Comparison of ENCODE assay signal across 21 cellular contexts in genomic region chr4:61580721-61581377, GRCh38.
"Had no signal": no experiment of that assay in that cellular context is flagged by ENCODE, and none has a peak within 500 bp of the region (broad histone marks: within the 10 kb centered on the region; RNA-seq: fewer than 3 reads in every experiment).

No MANE protein-coding gene starts in this region.

- DNase-seq: activated CD4-positive, alpha-beta T cell treated with anti-CD3 and anti-CD28 coated beads, Interleukin-2, amount 10 ng/mL, durations not matched to agents 24 days and 14 days; activated CD8-positive, alpha-beta memory T cell treated with anti-CD3 and anti-CD28 coated beads, Interleukin-2, amount 50 U/mL, for 4 hours; activated CD8-positive, alpha-beta T cell treated with anti-CD3 and anti-CD28 coated beads, Interleukin-2, amount 10 ng/mL, durations not matched to agents 7 days and 5 days; activated gamma-delta T cell; activated T-cell treated with anti-CD3 and anti-CD28 coated beads, Interleukin-2, amount 50 U/mL, for 48 hours; amygdala; effector memory CD8-positive, alpha-beta T cell; kidney; right cardiac atrium; small intestine; stimulated activated CD4-positive, alpha-beta T cell treated with anti-CD3 and anti-CD28 coated beads, Interleukin-4, amount 100 ng/mL, for 4 hours; stimulated activated CD8-positive, alpha-beta memory T cell treated with anti-CD3 and anti-CD28 coated beads, Interleukin-4, amount 100 ng/mL, for 48 hours; stimulated activated naive CD4-positive, alpha-beta T cell treated with Interleukin-2 at 50 U/mL for 16 hours; upper lobe of left lung had no signal

- H3K27ac ChIP-seq: epithelial cell of prostate, gastroesophageal sphincter, suprapubic skin, upper lobe of left lung had no signal

- H3K36me3 ChIP-seq: gastroesophageal sphincter, suprapubic skin, upper lobe of left lung had no signal

- H3K36me3 Mint-ChIP-seq: activated naive CD4-positive, alpha-beta T cell treated with anti-CD3 and anti-CD28 coated beads, Interleukin-2, amount 50 U/mL, for 72 hours had no signal

- H3K27me3 ChIP-seq: gastroesophageal sphincter, suprapubic skin, upper lobe of left lung had no signal

- H3K27me3 Mint-ChIP-seq: activated CD4-positive, alpha-beta T cell treated with anti-CD3 and anti-CD28 coated beads, Interleukin-2, amount 10 ng/mL, durations not matched to agents 24 days and 14 days; effector memory CD8-positive, alpha-beta T cell; progenitor cell of endocrine pancreas had no signal

- ATAC-seq: activated CD8-positive, alpha-beta T cell treated with anti-CD3 and anti-CD28 coated beads, Interleukin-2, amount 10 ng/mL, durations not matched to agents 7 days and 5 days; activated naive CD4-positive, alpha-beta T cell treated with anti-CD3 and anti-CD28 coated beads, Interleukin-2, amount 50 U/mL, for 72 hours; effector memory CD8-positive, alpha-beta T cell; gastroesophageal sphincter; right cardiac atrium had no signal

- H3K9me3 ChIP-seq: gastroesophageal sphincter, suprapubic skin, upper lobe of left lung had no signal

- H3K4me3 Mint-ChIP-seq: activated CD4-positive, alpha-beta T cell treated with anti-CD3 and anti-CD28 coated beads, Interleukin-2, amount 10 ng/mL, durations not matched to agents 24 days and 14 days; activated CD8-positive, alpha-beta T cell treated with anti-CD3 and anti-CD28 coated beads, Interleukin-2, amount 10 ng/mL, durations not matched to agents 7 days and 5 days; dendritic cell treated with granulocyte-macrophage colony-stimulating factor and Interleukin-4, amounts not matched to agents 40 ng/mL and 50 ng/mL, for 4 days; effector memory CD8-positive, alpha-beta T cell; T-helper 1 cell treated with Interleukin-12 subunit alpha and Interleukin-12 subunit beta and Interleukin-4 antibody, amounts not matched to agents 30 μg/mL and 1 μg/mL, for 36 hours had no signal

- H3K27ac Mint-ChIP-seq: activated CD4-positive, alpha-beta T cell treated with anti-CD3 and anti-CD28 coated beads, Interleukin-2, amount 10 ng/mL, durations not matched to agents 24 days and 14 days; activated CD8-positive, alpha-beta T cell treated with anti-CD3 and anti-CD28 coated beads, Interleukin-2, amount 10 ng/mL, durations not matched to agents 7 days and 5 days; activated naive CD4-positive, alpha-beta T cell treated with anti-CD3 and anti-CD28 coated beads, Interleukin-2, amount 50 U/mL, for 72 hours; dendritic cell treated with granulocyte-macrophage colony-stimulating factor and Interleukin-4, amounts not matched to agents 40 ng/mL and 50 ng/mL, for 4 days; effector memory CD8-positive, alpha-beta T cell; progenitor cell of endocrine pancreas; T-helper 1 cell treated with Interleukin-12 subunit alpha and Interleukin-12 subunit beta and Interleukin-4 antibody, amounts not matched to agents 30 μg/mL and 1 μg/mL, for 36 hours had no signal

- H3K4me1 Mint-ChIP-seq: activated CD4-positive, alpha-beta T cell treated with anti-CD3 and anti-CD28 coated beads, Interleukin-2, amount 10 ng/mL, durations not matched to agents 24 days and 14 days had no signal

- H3K9me3 Mint-ChIP-seq: activated CD4-positive, alpha-beta T cell treated with anti-CD3 and anti-CD28 coated beads, Interleukin-2, amount 10 ng/mL, durations not matched to agents 24 days and 14 days had no signal

- H3K4me3 ChIP-seq: gastroesophageal sphincter, suprapubic skin, upper lobe of left lung had no signal

- H3K4me1 ChIP-seq: gastroesophageal sphincter, suprapubic skin, upper lobe of left lung had no signal
